In the genomic region with DNA sequence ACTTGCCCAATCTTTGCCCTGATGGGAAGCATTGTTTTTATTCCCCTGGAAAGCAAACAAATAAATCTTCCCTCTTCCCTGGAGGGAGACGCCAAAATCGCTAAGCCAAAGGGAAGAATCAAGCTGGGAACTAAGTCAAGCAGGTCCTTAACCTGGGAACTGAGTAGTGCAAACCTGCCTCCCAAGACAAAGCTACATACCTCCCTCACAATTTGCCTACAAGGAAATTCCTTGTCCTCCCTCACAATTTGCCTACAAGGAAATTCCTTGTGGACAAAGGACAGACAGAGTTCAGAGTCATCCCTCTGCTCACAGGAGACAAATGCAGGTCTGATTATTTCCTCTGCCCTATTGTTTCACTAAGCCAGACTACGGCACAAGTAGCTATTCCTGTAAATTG, we compare ENCODE assay signal across 1 cellular context.
TF ChIP-seq lines count a peak whose summit lies in the region.

No MANE protein-coding gene starts in this region.

TF ChIP-seq in A549, 52 proteins besides CTCF, POLR2A, EP300 and RAD21:
- no peak for TF ChIP-seq MAZ (IDR thresholded peaks at IDR 0.05; ENCODE audit: borderline replicate concordance, low read depth, low read length)
- TF ChIP-seq, protein P1, sequence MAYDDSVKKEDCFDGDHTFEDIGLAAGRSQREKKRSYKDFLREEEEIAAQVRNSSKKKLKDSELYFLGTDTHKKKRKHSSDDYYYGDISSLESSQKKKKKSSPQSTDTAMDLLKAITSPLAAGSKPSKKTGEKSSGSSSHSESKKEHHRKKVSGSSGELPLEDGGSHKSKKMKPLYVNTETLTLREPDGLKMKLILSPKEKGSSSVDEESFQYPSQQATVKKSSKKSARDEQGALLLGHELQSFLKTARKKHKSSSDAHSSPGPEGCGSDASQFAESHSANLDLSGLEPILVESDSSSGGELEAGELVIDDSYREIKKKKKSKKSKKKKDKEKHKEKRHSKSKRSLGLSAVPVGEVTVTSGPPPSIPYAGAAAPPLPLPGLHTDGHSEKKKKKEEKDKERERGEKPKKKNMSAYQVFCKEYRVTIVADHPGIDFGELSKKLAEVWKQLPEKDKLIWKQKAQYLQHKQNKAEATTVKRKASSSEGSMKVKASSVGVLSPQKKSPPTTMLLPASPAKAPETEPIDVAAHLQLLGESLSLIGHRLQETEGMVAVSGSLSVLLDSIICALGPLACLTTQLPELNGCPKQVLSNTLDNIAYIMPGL (CRISPR knock-in tag; IDR thresholded peaks at IDR 0.05; ENCODE audit: borderline replicate concordance): no peak
- no peak for TF ChIP-seq CHD2 (IDR thresholded peaks at IDR 0.05; ENCODE audit: low read length, partially characterized antibody)
- no peak for TF ChIP-seq ESRRA (IDR thresholded peaks at IDR 0.05; ENCODE audit: borderline replicate concordance, low read length)
- TF ChIP-seq RCOR1 (IDR thresholded peaks at IDR 0.05; ENCODE audit: low read depth, low read length): no peak
- TF ChIP-seq, protein P2, sequence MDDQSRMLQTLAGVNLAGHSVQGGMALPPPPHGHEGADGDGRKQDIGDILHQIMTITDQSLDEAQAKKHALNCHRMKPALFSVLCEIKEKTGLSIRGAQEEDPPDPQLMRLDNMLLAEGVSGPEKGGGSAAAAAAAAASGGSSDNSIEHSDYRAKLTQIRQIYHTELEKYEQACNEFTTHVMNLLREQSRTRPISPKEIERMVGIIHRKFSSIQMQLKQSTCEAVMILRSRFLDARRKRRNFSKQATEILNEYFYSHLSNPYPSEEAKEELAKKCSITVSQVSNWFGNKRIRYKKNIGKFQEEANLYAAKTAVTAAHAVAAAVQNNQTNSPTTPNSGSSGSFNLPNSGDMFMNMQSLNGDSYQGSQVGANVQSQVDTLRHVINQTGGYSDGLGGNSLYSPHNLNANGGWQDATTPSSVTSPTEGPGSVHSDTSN (IDR thresholded peaks at IDR 0.05): no peak
- TF ChIP-seq MYC (IDR thresholded peaks at IDR 0.05; ENCODE audit: borderline replicate concordance, low read length): no peak
- TF ChIP-seq FOSB (CRISPR knock-in tag; IDR thresholded peaks at IDR 0.05): no peak
- TF ChIP-seq HOXB5 (CRISPR knock-in tag; IDR thresholded peaks at IDR 0.05): no peak
- TF ChIP-seq ZC3H11A (IDR thresholded peaks at IDR 0.05): no peak
